1 cellular context compared by ENCODE assay signal in genomic region chr1:219463629-219464028, GRCh38.
TF ChIP-seq lines count a peak whose summit lies in the region.

No MANE protein-coding gene starts in this region.

TF ChIP-seq in GM12878, 131 proteins besides CTCF, POLR2A, EP300 and RAD21:
- no peak for TF ChIP-seq BMI1 (IDR thresholded peaks at IDR 0.05; ENCODE audit: borderline replicate concordance)
- no peak for TF ChIP-seq RCOR1 (conservative IDR thresholded peaks at IDR 0.05; ENCODE audit: low read depth, low read length)
- TF ChIP-seq IKZF1 (conservative IDR thresholded peaks at IDR 0.05) = no peak
- no peak for TF ChIP-seq TARDBP (IDR thresholded peaks at IDR 0.05; ENCODE audit: borderline replicate concordance)
- TF ChIP-seq HDAC2 (IDR thresholded peaks at IDR 0.05) = no peak
- no peak for TF ChIP-seq CEBPB (IDR thresholded peaks at IDR 0.05; ENCODE audit: borderline replicate concordance in 1 of 2, low read depth in 2 of 2, low read length in 2 of 2)
- no peak for TF ChIP-seq ZNF274 (IDR thresholded peaks at IDR 0.05; ENCODE audit: insufficient read depth, insufficient read length)
- no peak for TF ChIP-seq CUX1 (IDR thresholded peaks at IDR 0.05; ENCODE audit: insufficient replicate concordance, low read depth, low read length)
